In the genomic region with DNA sequence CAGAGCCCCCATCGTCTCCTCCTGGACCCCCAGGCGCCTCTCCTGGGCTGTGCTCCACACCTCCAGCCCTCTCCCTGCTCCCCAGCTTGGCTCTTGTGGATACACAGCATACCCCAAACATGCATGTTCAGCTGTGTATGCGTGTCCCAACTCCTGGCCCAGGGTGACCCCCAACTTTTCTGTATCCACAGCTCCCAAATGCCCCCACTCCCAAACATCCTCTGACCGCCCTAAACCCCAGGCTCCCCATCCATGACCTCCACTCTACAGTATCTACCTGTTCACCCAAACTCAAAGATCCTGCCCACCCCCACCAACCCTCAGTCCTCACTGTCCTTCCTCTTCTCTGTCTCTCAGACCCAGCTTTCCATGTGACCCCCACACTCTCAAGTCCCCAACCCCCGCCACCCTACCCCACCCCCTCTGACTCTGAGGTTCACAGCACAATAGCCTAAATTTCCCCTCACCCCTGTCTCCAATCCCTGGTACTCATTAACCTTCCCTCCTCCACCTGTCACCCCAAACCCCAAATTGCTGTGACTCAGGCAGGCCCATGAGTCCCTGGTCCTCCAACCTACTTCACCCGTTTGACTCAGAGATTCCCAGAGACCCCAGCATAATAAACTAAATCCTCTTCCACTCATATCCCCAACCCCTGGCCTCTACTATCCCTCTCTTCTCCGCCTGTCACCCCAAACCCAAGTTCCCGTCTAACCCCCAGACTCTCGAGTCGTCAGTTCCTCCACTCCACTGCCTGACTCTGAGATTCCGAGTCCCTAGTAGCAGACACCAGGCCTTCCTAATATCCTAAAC, we compare ENCODE assay signal across 9 cellular contexts. TPM values are rescaled to one million over a fixed set of nuclear protein-coding genes. Genes with fewer than 3 reads are reported as not detected.
A peak's percentile ranks its signal among the peaks of the same experiment; 100 is the strongest.
DNase-seq lines count a peak whose midpoint lies in the region; ATAC-seq and TF ChIP-seq lines count a peak whose summit lies in the region.
"Had no signal": no experiment of that assay in that cellular context is flagged by ENCODE, and none has a peak within 500 bp of the region (broad histone marks: within the 10 kb centered on the region; RNA-seq: fewer than 3 reads in every experiment).

No MANE protein-coding gene starts in this region.

- peaks cover 8% of the 10 kb centered on the region for H3K36me3 ChIP-seq in mucosa of descending colon (ENCODE audit: low read depth)

- H3K27ac Mint-ChIP-seq in stimulated activated naive CD8-positive, alpha-beta T cell treated with anti-CD3 and anti-CD28 coated beads, Interleukin-15, Interleukin-2, amounts not matched to agents 100 ng/mL and 50 ng/mL, for 24 hours = peak overlapping the region; percentile 99

- TF ChIP-seq CTCF in cardiac fibroblast (IDR thresholded peaks at IDR 0.05; ENCODE audit: low read depth, low read length) = no peak
- no peak for TF ChIP-seq CTCF in mucosa of descending colon (IDR thresholded peaks at IDR 0.05)

- peaks cover 76% of the 10 kb centered on the region for H3K4me1 Mint-ChIP-seq in stimulated activated naive CD8-positive, alpha-beta T cell treated with anti-CD3 and anti-CD28 coated beads, Interleukin-15, Interleukin-2, amounts not matched to agents 100 ng/mL and 50 ng/mL, for 24 hours (ENCODE audit: low read depth)

- peaks cover 56% of the 10 kb centered on the region for H3K36me3 Mint-ChIP-seq in stimulated activated naive CD8-positive, alpha-beta T cell treated with anti-CD3 and anti-CD28 coated beads, Interleukin-15, Interleukin-2, amounts not matched to agents 100 ng/mL and 50 ng/mL, for 24 hours (ENCODE audit: low read depth)

- ATAC-seq in stimulated activated naive CD8-positive, alpha-beta T cell treated with anti-CD3 and anti-CD28 coated beads, Interleukin-15, Interleukin-2, amounts not matched to agents 100 U/mL and 50 U/mL, for 24 hours = no peak
- ATAC-seq in mucosa of descending colon = no peak
- no peak for ATAC-seq in HG02970 (IDR thresholded peaks at IDR 0.05; ENCODE audit: low FRiP score, unreplicated experiment)
- ATAC-seq in GM21367 (IDR thresholded peaks at IDR 0.05; ENCODE audit: unreplicated experiment) = no peak
- no peak for ATAC-seq in GM18858 (IDR thresholded peaks at IDR 0.05; ENCODE audit: unreplicated experiment)

- peak overlapping the region; percentile 91 to 94 for H3K4me3 ChIP-seq in cardiac fibroblast (replicated peaks in 1 of 2; ENCODE audit: low read depth in 2 of 2, low read length in 2 of 2)
- peak overlapping the region; percentile 57 for H3K4me3 ChIP-seq in mucosa of descending colon

- H3K9me3 Mint-ChIP-seq in stimulated activated naive CD8-positive, alpha-beta T cell treated with anti-CD3 and anti-CD28 coated beads, Interleukin-15, Interleukin-2, amounts not matched to agents 100 ng/mL and 50 ng/mL, for 24 hours = no peaks in the 10 kb centered on the region

- peak overlapping the region; percentile 99 for H3K4me3 Mint-ChIP-seq in stimulated activated naive CD8-positive, alpha-beta T cell treated with anti-CD3 and anti-CD28 coated beads, Interleukin-15, Interleukin-2, amounts not matched to agents 100 ng/mL and 50 ng/mL, for 24 hours

- intact Hi-C loops in mucosa of descending colon (cut with DNase I, micrococcal nuclease) = no loop called here

- H3K4me1 ChIP-seq in mucosa of descending colon (ENCODE audit: low read depth) = peaks cover 36% of the 10 kb centered on the region

- no peaks in the 10 kb centered on the region for H3K27me3 Mint-ChIP-seq in stimulated activated naive CD8-positive, alpha-beta T cell treated with anti-CD3 and anti-CD28 coated beads, Interleukin-15, Interleukin-2, amounts not matched to agents 100 ng/mL and 50 ng/mL, for 24 hours

- no peaks in the 10 kb centered on the region for H3K9me3 ChIP-seq in mucosa of descending colon

- DNase-seq in stimulated activated naive CD8-positive, alpha-beta T cell treated with anti-CD3 and anti-CD28 coated beads, Interleukin-15, Interleukin-2, amounts not matched to agents 100 U/mL and 50 U/mL, for 24 hours = no peak
- DNase-seq in cardiac fibroblast (ENCODE audit: low read depth in 2 of 2) = no peak
- peak in 2 of 3 donors; percentile 21 to 51 for DNase-seq in mucosa of descending colon
- no peak for DNase-seq in epidermal melanocyte (ENCODE audit: insufficient read length, low spot score)
- DNase-seq: SIG-M5 had no signal

RNA-seq across cellular contexts. Expression of gene UBE2M, which starts 1.0 kb away (rescaled TPM):
- 100 to 1,000 TPM in 1 of 3 donors, 10 to 100 TPM in 2; 49.4 to 101 (median 66.7) TPM for total RNA-seq in mucosa of descending colon

RNA-seq across cellular contexts. Expression of gene CHMP2A, which starts 2.6 kb away (rescaled TPM):
- 100 to 1,000 TPM; 125 to 231 (median 195) TPM for total RNA-seq in mucosa of descending colon

RNA-seq across cellular contexts. Expression of gene TRIM28, which starts 13.6 kb away (rescaled TPM):
- total RNA-seq in mucosa of descending colon = 100 to 1,000 TPM; 180 to 308 (median 202) TPM

RNA-seq across cellular contexts. Expression of gene MZF1, which starts 15.7 kb away (rescaled TPM):
- 10 to 100 TPM; 30.4 to 43.3 (median 36.1) TPM for total RNA-seq in mucosa of descending colon

RNA-seq across cellular contexts. Expression of gene ZBTB45, which starts 37.8 kb away (rescaled TPM):
- total RNA-seq in mucosa of descending colon = 10 to 100 TPM; 12.1 to 16.7 (median 13.4) TPM

Comparison
In these comparisons a context has a peak if more than half of its experiments do, and no peak if none do; other contexts are left out.
1. DNase-seq: peak in mucosa of descending colon (2 of 3); none in stimulated activated naive CD8-positive, alpha-beta T cell treated with anti-CD3 and anti-CD28 coated beads, Interleukin-15, Interleukin-2, amounts not matched to agents 100 U/mL and 50 U/mL, for 24 hours (single experiment), cardiac fibroblast (0 of 2) and epidermal melanocyte (single experiment).